In genomic region chr10:68508090-68508489, GRCh38 we compare ENCODE assay signal across 2 cellular contexts.
A peak's percentile ranks its signal among the peaks of the same experiment; 100 is the strongest.
TF ChIP-seq lines count a peak whose summit lies in the region.

No MANE protein-coding gene starts in this region.

TF ChIP-seq in HEK293, 187 proteins besides CTCF, POLR2A, EP300 and RAD21:
- TF ChIP-seq ZNF580 (tag by site-specific recombination; IDR thresholded peaks at IDR 0.05), result no peak
- peak; percentile 20; the same call in 1 of the 2 replicates for TF ChIP-seq PRDM6 (tag by site-specific recombination; IDR thresholded peaks at IDR 0.05)
- peak; percentile 53; the same call in 1 of the 2 replicates for TF ChIP-seq ZBTB6 (tag by site-specific recombination; IDR thresholded peaks at IDR 0.05)

TF ChIP-seq in K562, 482 proteins besides CTCF, POLR2A, EP300 and RAD21:
- no peak for TF ChIP-seq TCF3 (CRISPR knock-in tag; IDR thresholded peaks at IDR 0.05)
- peak; percentile 16; the same call in 1 of the 2 replicates for TF ChIP-seq ZNF316 (IDR thresholded peaks at IDR 0.05)
- no peak for TF ChIP-seq TGIF2 (CRISPR knock-in tag; IDR thresholded peaks at IDR 0.05)
- TF ChIP-seq SRSF3 (IDR thresholded peaks at IDR 0.05; ENCODE audit: insufficient read depth, low read length), result no peak
- no peak for TF ChIP-seq ZNF57 (CRISPR knock-in tag; IDR thresholded peaks at IDR 0.05)
- TF ChIP-seq TARDBP (IDR thresholded peaks at IDR 0.05), result no peak
TF ChIP-seq in K562: peak in this region for 1.
